Comparison of ENCODE assay signal across 20 cellular contexts in the genomic region with DNA sequence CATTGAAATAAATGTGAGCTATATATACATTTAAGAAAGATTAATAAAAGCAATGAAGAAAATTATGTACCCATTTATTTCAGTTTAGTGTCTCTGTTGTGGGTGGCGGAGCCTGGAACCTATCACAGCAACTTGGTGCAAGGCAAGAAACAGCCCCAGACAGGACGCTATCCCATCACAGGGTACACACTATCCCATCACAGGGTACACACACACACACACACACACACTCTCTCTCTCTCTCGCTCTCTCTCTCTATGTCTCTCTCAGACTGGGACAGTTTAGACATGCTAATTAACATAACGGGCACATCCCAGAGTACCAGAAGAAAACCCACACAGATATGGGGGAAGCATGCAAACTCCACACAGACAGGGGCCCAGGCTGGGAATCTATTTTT. TPM values are rescaled to one million over a fixed set of nuclear protein-coding genes. Genes with fewer than 3 reads are reported as not detected.
DNase-seq lines count a peak whose midpoint lies in the region; ATAC-seq and TF ChIP-seq lines count a peak whose summit lies in the region.
"Had no signal": no experiment of that assay in that cellular context is flagged by ENCODE, and none has a peak within 500 bp of the region (broad histone marks: within the 10 kb centered on the region; RNA-seq: fewer than 3 reads in every experiment).

No MANE protein-coding gene starts in this region.

- POLR2A ChIA-PET in CD4-positive, alpha-beta memory T cell (lab: Charles Lee; ENCODE audit: partially characterized antibody): interaction anchor here (0.5 to 1.9 kb wide), 7 partner anchors 8 to 100 kb away, joined by 3 to 22 read pairs (median 4); no protein-coding TSS in a partner anchor
- POLR2A ChIA-PET in activated CD4-positive, alpha-beta memory T cell treated with anti-CD3 and anti-CD28 coated beads for 36 hours (lab: Charles Lee): interaction anchor here (1.2 to 1.5 kb wide), 2 partner anchors 12 to 16 kb away, joined by 6 to 10 read pairs; no protein-coding TSS in a partner anchor

- H3K27me3 Mint-ChIP-seq in activated T-cell treated with anti-CD3 and anti-CD28 coated beads, Interleukin-2, amount 50 U/mL, for 4 hours (ENCODE audit: low read depth): peaks cover 2% of the 10 kb centered on the region
- no peaks in the 10 kb centered on the region for H3K27me3 Mint-ChIP-seq in CD4-positive, alpha-beta memory T cell
- H3K27me3 Mint-ChIP-seq in activated CD4-positive, alpha-beta memory T cell treated with anti-CD3 and anti-CD28 coated beads for 36 hours: no peaks in the 10 kb centered on the region

- no peaks in the 10 kb centered on the region for H3K9me3 Mint-ChIP-seq in activated T-cell treated with anti-CD3 and anti-CD28 coated beads, Interleukin-2, amount 50 U/mL, for 4 hours
- H3K9me3 Mint-ChIP-seq in CD4-positive, alpha-beta memory T cell: no peaks in the 10 kb centered on the region
- no peaks in the 10 kb centered on the region for H3K9me3 Mint-ChIP-seq in activated CD4-positive, alpha-beta memory T cell treated with anti-CD3 and anti-CD28 coated beads for 36 hours
- H3K9me3 Mint-ChIP-seq: HFFc6 had no signal

- no peak for TF ChIP-seq EP300 in sigmoid colon (IDR thresholded peaks at IDR 0.05)

- no peaks in the 10 kb centered on the region for H3K36me3 ChIP-seq in CD4-positive, alpha-beta memory T cell (ENCODE audit: insufficient read depth, low read length)
- H3K36me3 ChIP-seq in sigmoid colon: no peaks in the 10 kb centered on the region
- H3K36me3 ChIP-seq: MG63 had no signal

- no peaks in the 10 kb centered on the region for H3K36me3 Mint-ChIP-seq in activated T-cell treated with anti-CD3 and anti-CD28 coated beads, Interleukin-2, amount 50 U/mL, for 4 hours (ENCODE audit: insufficient read depth)
- H3K36me3 Mint-ChIP-seq in CD4-positive, alpha-beta memory T cell: no peaks in the 10 kb centered on the region
- H3K36me3 Mint-ChIP-seq in activated CD4-positive, alpha-beta memory T cell treated with anti-CD3 and anti-CD28 coated beads for 36 hours: no peaks in the 10 kb centered on the region

- DNase-seq in activated T-cell treated with anti-CD3 and anti-CD28 coated beads, Interleukin-2, amount 50 U/mL, for 4 hours: no peak
- no peak for DNase-seq in activated T-cell treated with anti-CD3 and anti-CD28 coated beads for 4 hours
- no peak for DNase-seq in CD4-positive, alpha-beta memory T cell
- DNase-seq in activated CD4-positive, alpha-beta memory T cell treated with anti-CD3 and anti-CD28 coated beads for 36 hours: no peak
- DNase-seq in sigmoid colon: peak; percentile 18
- DNase-seq in ureter (ENCODE audit: low spot score): no peak
- no peak for DNase-seq in stimulated activated naive CD8-positive, alpha-beta T cell treated with anti-CD3 and anti-CD28 coated beads, Interleukin-15, Interleukin-2, amounts not matched to agents 100 U/mL and 50 U/mL, for 24 hours
- DNase-seq: Caco-2, DMS 273 treated with DMSO at 0.1 percent for 48 hours, DMS79 treated with DMSO at 0.1 percent for 48 hours, HFFc6, MG63, NCI-H1048, NCI-H1436, NCI-H1930, NCI-H2227 treated with DMSO at 0.1 percent for 48 hours, NCI-H510A, SIG-M5 had no signal

- peaks cover 40% of the 10 kb centered on the region for H3K4me1 Mint-ChIP-seq in activated T-cell treated with anti-CD3 and anti-CD28 coated beads, Interleukin-2, amount 50 U/mL, for 4 hours (ENCODE audit: low read depth)
- peaks cover 25 to 52% (median 38%) of the 10 kb centered on the region in 4 donors for H3K4me1 Mint-ChIP-seq in CD4-positive, alpha-beta memory T cell
- peaks cover 49% of the 10 kb centered on the region for H3K4me1 Mint-ChIP-seq in activated CD4-positive, alpha-beta memory T cell treated with anti-CD3 and anti-CD28 coated beads for 36 hours (ENCODE audit: low read depth)

- CTCF ChIA-PET in CD4-positive, alpha-beta memory T cell (lab: Charles Lee; ENCODE audit: partially characterized antibody): interaction anchor here (0.7 to 2.3 kb wide), 9 partner anchors 9 to 83 kb away, joined by 3 to 11 read pairs (median 4); no protein-coding TSS in a partner anchor
- CTCF ChIA-PET in activated CD4-positive, alpha-beta memory T cell treated with anti-CD3 and anti-CD28 coated beads for 36 hours (lab: Charles Lee): interaction anchor here (0.6 to 2.1 kb wide), 9 partner anchors 9 to 619 kb away, joined by 3 to 10 read pairs (median 4); no protein-coding TSS in a partner anchor

- 93 to 94% methylated on average over 4 of the region's 4 CpGs for WGBS in sigmoid colon, 2 donors

- H3K27ac ChIP-seq in CD4-positive, alpha-beta memory T cell (ENCODE audit: low read depth, low read length): no peak overlapping the region
- H3K27ac ChIP-seq in sigmoid colon: no peak overlapping the region
- H3K27ac ChIP-seq: RWPE1 had no signal

- peak overlapping the region; percentile 54 to 96 (median 88) for H3K27ac Mint-ChIP-seq in CD4-positive, alpha-beta memory T cell
- H3K27ac Mint-ChIP-seq in activated CD4-positive, alpha-beta memory T cell treated with anti-CD3 and anti-CD28 coated beads for 36 hours: peak overlapping the region; percentile 74
- H3K27ac Mint-ChIP-seq: HFFc6 had no signal

- H3K4me1 ChIP-seq in CD4-positive, alpha-beta memory T cell (ENCODE audit: insufficient read depth, low read length): peaks cover 50% of the 10 kb centered on the region
- H3K4me1 ChIP-seq in sigmoid colon: no peaks in the 10 kb centered on the region
- H3K4me1 ChIP-seq: Caco-2 had no signal

- ATAC-seq in activated T-cell treated with anti-CD3 and anti-CD28 coated beads, Interleukin-2, amount 50 U/mL, for 4 hours: no peak
- ATAC-seq in GM21360 (IDR thresholded peaks at IDR 0.05; ENCODE audit: unreplicated experiment): no peak
- ATAC-seq in stimulated activated naive CD8-positive, alpha-beta T cell treated with anti-CD3 and anti-CD28 coated beads, Interleukin-15, Interleukin-2, amounts not matched to agents 100 U/mL and 50 U/mL, for 24 hours: no peak

- intact Hi-C loops in CD4-positive, alpha-beta memory T cell (cut with micrococcal nuclease): no loop called here
- intact Hi-C loops in activated CD4-positive, alpha-beta memory T cell treated with anti-CD3 and anti-CD28 coated beads for 36 hours (cut with micrococcal nuclease): loop anchor here (1.0 to 5.0 kb wide), 2 partner anchors 12 to 34 kb away; no protein-coding TSS in a partner anchor
- intact Hi-C loops in sigmoid colon (cut with DNase I): loop anchor here (5.0 kb wide), 1 partner anchor 149 kb away; no protein-coding TSS in a partner anchor

- no peak overlapping the region for H3K4me3 ChIP-seq in CD4-positive, alpha-beta memory T cell (ENCODE audit: low read length in 2 of 2)
- no peak overlapping the region for H3K4me3 ChIP-seq in sigmoid colon
- H3K4me3 ChIP-seq: MG63 had no signal

- no peak for TF ChIP-seq CTCF in sigmoid colon (IDR thresholded peaks at IDR 0.05)

- H3K27me3 ChIP-seq in CD4-positive, alpha-beta memory T cell (ENCODE audit: insufficient read depth, low read length): no peaks in the 10 kb centered on the region
- no peaks in the 10 kb centered on the region for H3K27me3 ChIP-seq in sigmoid colon
- H3K27me3 ChIP-seq: MG63 had no signal

- no peak for TF ChIP-seq POLR2A in sigmoid colon (IDR thresholded peaks at IDR 0.05)

- H3K9me3 ChIP-seq in CD4-positive, alpha-beta memory T cell (ENCODE audit: control insufficient read depth in 1 of 2, low read length in 2 of 2): no peaks in the 10 kb centered on the region
- no peaks in the 10 kb centered on the region for H3K9me3 ChIP-seq in sigmoid colon
- H3K9me3 ChIP-seq: Caco-2 had no signal

- H3K4me3 Mint-ChIP-seq in activated T-cell treated with anti-CD3 and anti-CD28 coated beads, Interleukin-2, amount 50 U/mL, for 4 hours: peak overlapping the region; percentile 21
- H3K4me3 Mint-ChIP-seq in CD4-positive, alpha-beta memory T cell: peak overlapping the region; percentile 26 to 87 (median 75)
- peak overlapping the region; percentile 37 for H3K4me3 Mint-ChIP-seq in activated CD4-positive, alpha-beta memory T cell treated with anti-CD3 and anti-CD28 coated beads for 36 hours
- H3K4me3 Mint-ChIP-seq: HFFc6 had no signal

RNA-seq across cellular contexts. Expression of a gene that starts 6.5 kb away (rescaled TPM):
- 10 to 100 TPM; 20.7 to 28.7 (median 24.1) TPM for total RNA-seq in activated T-cell treated with anti-CD3 and anti-CD28 coated beads, Interleukin-2, amount 50 U/mL, for 4 hours
- 100 to 1,000 TPM; 101 to 106 TPM for total RNA-seq in CD4-positive, alpha-beta memory T cell
- polyA plus RNA-seq in CD4-positive, alpha-beta memory T cell: 10 to 100 TPM; 54.6 to 73.0 TPM
- 10 to 100 TPM; 30.2 to 30.5 TPM for total RNA-seq in activated CD4-positive, alpha-beta memory T cell treated with anti-CD3 and anti-CD28 coated beads for 36 hours
- total RNA-seq in sigmoid colon (10 to 100 TPM; 22.9 to 40.2 (median 36.6) TPM), ureter (12.5 TPM)
- polyA plus RNA-seq in sigmoid colon: 10 to 100 TPM in 1 of 3 donors, 1 to 10 TPM in 2; 3.0 to 18.4 (median 7.6) TPM

Comparison
In these comparisons a context has a peak if more than half of its experiments do, and no peak if none do; other contexts are left out.
1. H3K4me3 Mint-ChIP-seq: peak in every context shown above with its lines; median percentile 75 in CD4-positive, alpha-beta memory T cell; 37 in activated CD4-positive, alpha-beta memory T cell treated with anti-CD3 and anti-CD28 coated beads for 36 hours; 21 in activated T-cell treated with anti-CD3 and anti-CD28 coated beads, Interleukin-2, amount 50 U/mL, for 4 hours.